In the genomic region with DNA sequence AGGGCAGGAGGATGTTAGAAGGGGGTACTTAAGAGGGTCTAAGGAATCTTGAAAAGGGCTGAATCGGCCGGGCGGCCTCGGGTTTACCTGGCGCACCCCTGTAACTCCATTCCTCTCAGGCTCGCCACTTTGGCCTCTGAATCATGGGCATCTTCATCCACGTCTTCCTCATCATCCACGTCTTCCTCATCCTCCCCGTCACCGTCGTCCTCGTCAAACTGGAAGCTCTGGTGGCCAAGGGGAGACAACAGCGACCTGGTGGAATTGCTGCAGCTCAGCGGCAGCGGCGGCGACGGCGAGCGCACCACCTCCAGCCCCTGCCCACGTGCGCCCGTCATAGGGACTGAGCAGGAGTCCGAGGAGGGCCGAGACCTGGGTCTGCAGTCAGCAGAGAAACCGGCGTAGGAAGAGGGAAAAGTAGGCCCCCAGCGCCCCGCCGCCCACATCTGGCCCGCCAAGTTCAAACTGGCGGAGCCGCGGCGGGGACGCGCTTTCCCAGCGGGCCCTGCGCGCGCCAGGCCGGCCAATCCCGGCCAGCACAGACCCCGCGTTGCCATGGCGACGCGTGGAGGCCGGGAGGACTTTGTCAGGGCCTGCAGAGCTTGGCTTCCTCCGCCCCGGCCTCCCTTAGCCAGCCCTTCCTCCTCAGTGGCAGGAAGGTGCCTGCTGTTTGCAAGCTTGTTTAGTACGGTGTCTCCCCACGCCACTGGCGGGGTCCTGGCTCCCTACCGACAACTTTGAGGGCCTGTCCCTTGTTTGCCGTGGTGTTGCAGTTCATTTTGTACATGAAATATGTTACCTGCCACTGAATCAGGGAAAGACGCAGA, we compare ENCODE assay signal across 8 cellular contexts. TPM values are rescaled to one million over a fixed set of nuclear protein-coding genes. Genes with fewer than 3 reads are reported as not detected.
DNase-seq lines count a peak whose midpoint lies in the region; ATAC-seq, FAIRE-seq and TF ChIP-seq lines count a peak whose summit lies in the region.

A gene with protein sequence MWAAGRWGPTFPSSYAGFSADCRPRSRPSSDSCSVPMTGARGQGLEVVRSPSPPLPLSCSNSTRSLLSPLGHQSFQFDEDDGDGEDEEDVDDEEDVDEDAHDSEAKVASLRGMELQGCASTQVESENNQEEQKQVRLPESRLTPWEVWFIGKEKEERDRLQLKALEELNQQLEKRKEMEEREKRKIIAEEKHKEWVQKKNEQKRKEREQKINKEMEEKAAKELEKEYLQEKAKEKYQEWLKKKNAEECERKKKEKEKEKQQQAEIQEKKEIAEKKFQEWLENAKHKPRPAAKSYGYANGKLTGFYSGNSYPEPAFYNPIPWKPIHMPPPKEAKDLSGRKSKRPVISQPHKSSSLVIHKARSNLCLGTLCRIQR (minus strand): TSS at position 467 of the 827 bp plus-strand sequence. CDS start 21 bp downstream, at position 446.

- H3K9ac ChIP-seq in astrocyte (ENCODE audit: low read length) (peak within 1 kb of the TSS; percentile 92), rectal smooth muscle tissue (ENCODE audit: low read length) (peak within 1 kb of the TSS; percentile 75)

- H3K4me3 ChIP-seq in astrocyte (ENCODE audit: insufficient read depth, low read depth, low read length) (peak within 1 kb of the TSS; percentile 93), rectal smooth muscle tissue (ENCODE audit: low read length) (peak within 1 kb of the TSS; percentile 94), aorta (ENCODE audit: low read length in 2 of 2) (peak within 1 kb of the TSS; percentile 63 to 74)

- intact Hi-C loops in aorta (cut with DNase I) = loop anchor here (5.0 to 10.0 kb wide), 2 partner anchors 109 to 178 kb away; a partner anchor contains a TSS

- no peaks in the 10 kb centered on the region for H3K9me3 ChIP-seq in astrocyte (ENCODE audit: insufficient read depth, low read depth, low read length)
- no peaks in the 10 kb centered on the region for H3K9me3 ChIP-seq in aorta (ENCODE audit: control insufficient read depth, low read length)

- H3K36me3 ChIP-seq in astrocyte (ENCODE audit: insufficient read depth, low read length) = peaks cover 7% of the 10 kb centered on the region
- H3K36me3 ChIP-seq in rectal smooth muscle tissue (ENCODE audit: control insufficient read depth, insufficient read depth, low read length) = peaks cover 1% of the 10 kb centered on the region
- peaks cover 0 to under 1% of the 10 kb centered on the region in 2 donors for H3K36me3 ChIP-seq in aorta (ENCODE audit: control insufficient read depth in 1 of 2, insufficient read depth in 2 of 2, low read length in 1 of 2)

- peaks cover 10% of the 10 kb centered on the region for H3K4me1 Mint-ChIP-seq in astrocyte (ENCODE audit: low read depth, unreplicated experiment)

- DNase-seq in NCI-H1930 (lab: John Stamatoyannopoulos, UW) (peak; percentile 95 to 96), T-helper 22 cell (ENCODE audit: low read depth) (peak; percentile 79), astrocyte (ENCODE audit: low read depth) (peak; percentile 83), hepatic stellate cell (ENCODE audit: low spot score) (peak; percentile 90), aorta (peak; percentile 95)

- H2AFZ ChIP-seq in astrocyte (ENCODE audit: low read depth, low read length) = peak within 1 kb of the TSS; percentile 97

- no peaks in the 10 kb centered on the region for H3K27me3 Mint-ChIP-seq in astrocyte (ENCODE audit: low read depth, unreplicated experiment)

- WGBS in aorta, 2 donors = 0 to 1% methylated on average over 51 to 57 of the region's 57 CpGs

- H3K27me3 ChIP-seq in astrocyte (ENCODE audit: insufficient read depth, low read length) (no peaks in the 10 kb centered on the region), rectal smooth muscle tissue (ENCODE audit: control insufficient read depth, insufficient read depth, low read length) (no peaks in the 10 kb centered on the region), aorta (ENCODE audit: control insufficient read depth in 1 of 2, insufficient read depth in 2 of 2, low read length in 1 of 2) (no peaks in the 10 kb centered on the region)

- no peaks in the 10 kb centered on the region for H3K9me3 Mint-ChIP-seq in astrocyte (ENCODE audit: unreplicated experiment)

- peak within 1 kb of the TSS; percentile 97 for H3K4me3 Mint-ChIP-seq in astrocyte (ENCODE audit: unreplicated experiment)

- no peak for TF ChIP-seq CTCF in astrocyte (IDR thresholded peaks at IDR 0.05; ENCODE audit: insufficient read depth, low read depth, low read length)

- H3K4me1 ChIP-seq in astrocyte (ENCODE audit: insufficient read depth, low read length) (peaks cover 13% of the 10 kb centered on the region), rectal smooth muscle tissue (ENCODE audit: control insufficient read depth, insufficient read depth, low read length) (peaks cover 8% of the 10 kb centered on the region), aorta (ENCODE audit: control insufficient read depth in 1 of 2, insufficient read depth in 2 of 2, low read length in 2 of 2) (peaks cover 0 to 2% of the 10 kb centered on the region in 2 donors)

- no peaks in the 10 kb centered on the region for H3K36me3 Mint-ChIP-seq in astrocyte (ENCODE audit: low read depth, unreplicated experiment)

- peak within 1 kb of the TSS; percentile 98 for H3K4me2 ChIP-seq in astrocyte (ENCODE audit: low read length)

- ATAC-seq in GM18511 (IDR thresholded peaks at IDR 0.05; ENCODE audit: unreplicated experiment) = peak; percentile 99
- ATAC-seq in HG02981 (IDR thresholded peaks at IDR 0.05; ENCODE audit: unreplicated experiment) = peak; percentile 99
- ATAC-seq in aorta (ENCODE audit: low FRiP score) = peak; percentile 99

- peak within 1 kb of the TSS; percentile 77 for H3K27ac ChIP-seq in astrocyte (ENCODE audit: low read depth, low read length)
- no peak within 1 kb of the TSS for H3K27ac ChIP-seq in rectal smooth muscle tissue (ENCODE audit: low read depth, low read length)
- no peak within 1 kb of the TSS for H3K27ac ChIP-seq in aorta (ENCODE audit: low read depth in 1 of 2, low read length in 2 of 2)

- peaks cover 10% of the 10 kb centered on the region for H3K79me2 ChIP-seq in astrocyte (ENCODE audit: insufficient read depth, low read length)

- H4K20me1 ChIP-seq in astrocyte (ENCODE audit: insufficient read depth, low read length) = no peaks in the 10 kb centered on the region

- FAIRE-seq in astrocyte (lab: Jason Lieb, UNC) = no peak

- peak within 1 kb of the TSS; percentile 94 for H3K27ac Mint-ChIP-seq in astrocyte (ENCODE audit: unreplicated experiment)

RNA-seq across cellular contexts. Expression of the gene that starts here (rescaled TPM):
- 11.7 and 12.8 TPM in 2 replicates for total RNA-seq in astrocyte
- 1 to 10 TPM; 1.4 to 3.1 TPM for total RNA-seq in aorta
- polyA plus RNA-seq in aorta = 1 to 10 TPM; 3.8 to 6.4 TPM
